ENCODE assay signal across 8 cellular contexts in genomic region chr19:1113278-1113985, GRCh38.
DNase-seq lines count a peak whose midpoint lies in the region; ATAC-seq and TF ChIP-seq lines count a peak whose summit lies in the region.

No MANE protein-coding gene starts in this region.

- no peak overlapping the region for H3K4me2 ChIP-seq in DOHH2 (ENCODE audit: low read length)

- H3K27me3 ChIP-seq in DOHH2 (ENCODE audit: control insufficient read depth, low read length), result no peaks in the 10 kb centered on the region
- H3K27me3 ChIP-seq in NT2/D1 (ENCODE audit: insufficient read depth, insufficient read length), result no peaks in the 10 kb centered on the region
- H3K27me3 ChIP-seq in mucosa of rectum (ENCODE audit: control insufficient read depth in 2 of 2, insufficient read depth in 2 of 2, low read length in 2 of 2), result no peaks in the 10 kb centered on the region

- H3F3A ChIP-seq in DOHH2 (ENCODE audit: control insufficient read depth, insufficient read depth), result no peaks in the 10 kb centered on the region

- H3K27ac ChIP-seq in DOHH2 (ENCODE audit: low read depth, low read length), result no peak overlapping the region
- peak overlapping the region; percentile 80 to 83 for H3K27ac ChIP-seq in mucosa of rectum (ENCODE audit: low read depth in 2 of 2, low read length in 2 of 2)

- ATAC-seq in HG03460 (IDR thresholded peaks at IDR 0.05; ENCODE audit: unreplicated experiment), result peak; percentile 44
- ATAC-seq in GM21447 (IDR thresholded peaks at IDR 0.05; ENCODE audit: unreplicated experiment), result no peak

- H3K79me2 ChIP-seq in DOHH2 (ENCODE audit: control insufficient read depth, low read length), result no peaks in the 10 kb centered on the region

- DNase-seq in NT2/D1 (ENCODE audit: low read depth, low spot score) (no peak), activated T-cell treated with anti-CD3 and anti-CD28 coated beads for 4 hours (peak; percentile 77), epidermal melanocyte (ENCODE audit: insufficient read length, low spot score) (peak; percentile 100)
- peak; percentile 69 to 74 for DNase-seq in stimulated activated CD8-positive, alpha-beta memory T cell treated with anti-CD3 and anti-CD28 coated beads, Interleukin-2, amount 100 ng/mL, for 1 hour (ENCODE audit: low read depth in 2 of 2)

- H3K9ac ChIP-seq in NT2/D1 (ENCODE audit: insufficient read length, low read depth) (peak overlapping the region; percentile 17), mucosa of rectum (ENCODE audit: low read depth in 1 of 2, low read length in 2 of 2) (peak overlapping the region in 1 of 2 donors; percentile 70)

- H3K36me3 ChIP-seq in DOHH2 (ENCODE audit: control insufficient read depth, low read length), result peaks cover 7% of the 10 kb centered on the region; the same call in 1 of the 2 replicates
- peaks cover 80% of the 10 kb centered on the region for H3K36me3 ChIP-seq in NT2/D1 (ENCODE audit: insufficient read depth, insufficient read length, low read length)
- peaks cover 24 to 37% of the 10 kb centered on the region in 2 donors for H3K36me3 ChIP-seq in mucosa of rectum (ENCODE audit: control insufficient read depth in 2 of 2, insufficient read depth in 2 of 2, low read length in 2 of 2)

- peaks cover 3% of the 10 kb centered on the region; the same call in 1 of the 2 replicates for H3K4me1 ChIP-seq in DOHH2 (ENCODE audit: control insufficient read depth, low read length)
- H3K4me1 ChIP-seq in NT2/D1 (ENCODE audit: insufficient read depth, insufficient read length), result peaks cover 31% of the 10 kb centered on the region
- H3K4me1 ChIP-seq in mucosa of rectum (ENCODE audit: control insufficient read depth in 2 of 2, insufficient read depth in 2 of 2, low read length in 2 of 2), result peaks cover 14 to 20% of the 10 kb centered on the region in 2 donors

- H3K4me3 ChIP-seq in DOHH2 (ENCODE audit: low read length) (no peak overlapping the region), NT2/D1 (ENCODE audit: insufficient read length, low read depth) (no peak overlapping the region), mucosa of rectum (ENCODE audit: low read length in 2 of 2) (no peak overlapping the region)

- peak; percentile 95 for TF ChIP-seq CTCF in DOHH2 (IDR thresholded peaks at IDR 0.05; ENCODE audit: low read depth, low read length, poor library complexity, severe bottlenecking)

- H4K20me1 ChIP-seq in DOHH2 (ENCODE audit: control insufficient read depth, insufficient read depth, low read depth, low read length), result no peaks in the 10 kb centered on the region

- no peaks in the 10 kb centered on the region for H3K9me2 ChIP-seq in DOHH2 (replicated peaks; ENCODE audit: control insufficient read depth, low read length)

- H3K9me3 ChIP-seq in DOHH2 (ENCODE audit: control insufficient read depth, insufficient read depth, low read length) (no peaks in the 10 kb centered on the region), NT2/D1 (ENCODE audit: insufficient read depth, low read length) (no peaks in the 10 kb centered on the region), mucosa of rectum (ENCODE audit: control insufficient read depth in 2 of 2, low read length in 2 of 2) (no peaks in the 10 kb centered on the region)
